1 cellular context compared by ENCODE assay signal in genomic region chr15:56351957-56352506, GRCh38.
A peak's percentile ranks its signal among the peaks of the same experiment; 100 is the strongest.
TF ChIP-seq lines count a peak whose summit lies in the region.

No MANE protein-coding gene starts in this region.

TF ChIP-seq in K562, 482 proteins besides CTCF, POLR2A, EP300 and RAD21 (continued from another document):
- TF ChIP-seq MYBL2 (IDR thresholded peaks at IDR 0.05; ENCODE audit: low read depth) (no peak), MYBL2 (CRISPR knock-in tag; IDR thresholded peaks at IDR 0.05; ENCODE audit: borderline replicate concordance) (no peak), BACH1 (tag; IDR thresholded peaks at IDR 0.05) (no peak), NFATC3 (IDR thresholded peaks at IDR 0.05) (no peak), POLR3G (IDR thresholded peaks at IDR 0.05; ENCODE audit: extremely low read depth, insufficient read length, insufficient replicate concordance) (no peak), FOSL1 (tag; conservative IDR thresholded peaks at IDR 0.05) (no peak), CEBPG (CRISPR knock-in tag; IDR thresholded peaks at IDR 0.05) (no peak), CEBPG (tag; conservative IDR thresholded peaks at IDR 0.05 in 1 of 2, IDR thresholded peaks at IDR 0.05 in 1 of 2) (peak; percentile 43 to 50; a peak in 2 of 4 replicates), MEF2D (tag; conservative IDR thresholded peaks at IDR 0.05; ENCODE audit: low read depth) (0 out of 2 replicates have a peak, but pooled peaks have one; percentile 33), ARID4B (CRISPR knock-in tag; IDR thresholded peaks at IDR 0.05) (no peak), EHMT2 (IDR thresholded peaks at IDR 0.05) (peak; percentile 43; the same call in 1 of the 2 replicates), CEBPB (tag; IDR thresholded peaks at IDR 0.05) (peak; percentile 73), SOX6 (IDR thresholded peaks at IDR 0.05) (0 out of 2 replicates have a peak, but pooled peaks have one; percentile 15), GTF2A2 (tag; IDR thresholded peaks at IDR 0.05) (no peak), SIN3B (IDR thresholded peaks at IDR 0.05; ENCODE audit: low read depth) (no peak), HDAC3 (IDR thresholded peaks at IDR 0.05; ENCODE audit: borderline replicate concordance, partially characterized antibody) (peak; percentile 23), ADNP (tag; IDR thresholded peaks at IDR 0.05) (peak; percentile 69; the same call in 1 of the 2 replicates), NFRKB (IDR thresholded peaks at IDR 0.05; ENCODE audit: low read depth) (0 out of 2 replicates have a peak, but pooled peaks have one; percentile 24), HBP1 (CRISPR knock-in tag; IDR thresholded peaks at IDR 0.05) (0 out of 2 replicates have a peak, but pooled peaks have one; percentile 13), ARID1B (IDR thresholded peaks at IDR 0.05) (peak; percentile 52), SMARCA4 (IDR thresholded peaks at IDR 0.05) (peak; percentile 45; the same call in 1 of the 2 replicates), ZNF175 (CRISPR knock-in tag; IDR thresholded peaks at IDR 0.05; ENCODE audit: low read depth) (no peak), MAFG (tag; conservative IDR thresholded peaks at IDR 0.05) (peak; percentile 28; the same call in 1 of the 2 replicates), MEIS2 (IDR thresholded peaks at IDR 0.05; ENCODE audit: partially characterized antibody) (peak; percentile 25), ZBTB40 (IDR thresholded peaks at IDR 0.05) (0 out of 2 replicates have a peak, but pooled peaks have one; percentile 17), ZBTB40 (CRISPR knock-in tag; IDR thresholded peaks at IDR 0.05) (no peak), ETS2 (tag; IDR thresholded peaks at IDR 0.05; ENCODE audit: borderline replicate concordance, poor library complexity, severe bottlenecking) (no peak), TRIM24 (IDR thresholded peaks at IDR 0.05) (peak in 1 of 2 experiments; percentile 22; a peak in 1 of 4 replicates), DPF2 (IDR thresholded peaks at IDR 0.05) (peak; percentile 44; the same call in 1 of the 2 replicates), NCOA4 (IDR thresholded peaks at IDR 0.05; ENCODE audit: partially characterized antibody) (no peak), GABPB1 (CRISPR knock-in tag; IDR thresholded peaks at IDR 0.05) (no peak), HCFC1 (IDR thresholded peaks at IDR 0.05; ENCODE audit: low read depth, low read length) (no peak), EP400 (IDR thresholded peaks at IDR 0.05) (peak; percentile 12; the same call in 1 of the 2 replicates), ZNF766 (CRISPR knock-in tag; conservative IDR thresholded peaks at IDR 0.05) (0 out of 2 replicates have a peak, but pooled peaks have one; percentile 46), ZNF274 (IDR thresholded peaks at IDR 0.05; ENCODE audit: borderline replicate concordance, low read depth, low read length) (no peak), CXXC5 (CRISPR knock-in tag; IDR thresholded peaks at IDR 0.05) (peak; percentile 33; the same call in 1 of the 2 replicates), SMAD4 (CRISPR knock-in tag; conservative IDR thresholded peaks at IDR 0.05) (peak; percentile 89)
- TF ChIP-seq, protein P1, sequence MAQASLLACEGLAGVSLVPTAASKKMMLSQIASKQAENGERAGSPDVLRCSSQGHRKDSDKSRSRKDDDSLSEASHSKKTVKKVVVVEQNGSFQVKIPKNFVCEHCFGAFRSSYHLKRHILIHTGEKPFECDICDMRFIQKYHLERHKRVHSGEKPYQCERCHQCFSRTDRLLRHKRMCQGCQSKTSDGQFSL (CRISPR knock-in tag; IDR thresholded peaks at IDR 0.05): no peak
- TF ChIP-seq, protein P1 (tag; IDR thresholded peaks at IDR 0.05): no peak
- TF ChIP-seq, protein P2, sequence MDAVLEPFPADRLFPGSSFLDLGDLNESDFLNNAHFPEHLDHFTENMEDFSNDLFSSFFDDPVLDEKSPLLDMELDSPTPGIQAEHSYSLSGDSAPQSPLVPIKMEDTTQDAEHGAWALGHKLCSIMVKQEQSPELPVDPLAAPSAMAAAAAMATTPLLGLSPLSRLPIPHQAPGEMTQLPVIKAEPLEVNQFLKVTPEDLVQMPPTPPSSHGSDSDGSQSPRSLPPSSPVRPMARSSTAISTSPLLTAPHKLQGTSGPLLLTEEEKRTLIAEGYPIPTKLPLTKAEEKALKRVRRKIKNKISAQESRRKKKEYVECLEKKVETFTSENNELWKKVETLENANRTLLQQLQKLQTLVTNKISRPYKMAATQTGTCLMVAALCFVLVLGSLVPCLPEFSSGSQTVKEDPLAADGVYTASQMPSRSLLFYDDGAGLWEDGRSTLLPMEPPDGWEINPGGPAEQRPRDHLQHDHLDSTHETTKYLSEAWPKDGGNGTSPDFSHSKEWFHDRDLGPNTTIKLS (IDR thresholded peaks at IDR 0.05; ENCODE audit: borderline replicate concordance, low read depth): no peak
